Comparison of ENCODE assay signal across 1 cellular context in genomic region chr6:53436904-53437303, GRCh38.
TF ChIP-seq lines count a peak whose summit lies in the region.

No MANE protein-coding gene starts in this region.

TF ChIP-seq in GM23338, 12 proteins besides CTCF, POLR2A, EP300 and RAD21 (continued from another document):
- TF ChIP-seq CREB1 (CRISPR knock-in tag; IDR thresholded peaks at IDR 0.05; ENCODE audit: low read depth), result no peak
- no peak for TF ChIP-seq STAT1 (IDR thresholded peaks at IDR 0.05; ENCODE audit: unreplicated experiment)
- no peak for TF ChIP-seq POLR2AphosphoS5 (IDR thresholded peaks at IDR 0.05; ENCODE audit: low read depth)
- no peak for TF ChIP-seq EZH2 (IDR thresholded peaks at IDR 0.05; ENCODE audit: low read depth, unreplicated experiment)
- no peak for TF ChIP-seq REST (IDR thresholded peaks at IDR 0.05; ENCODE audit: unreplicated experiment)
- no peak for TF ChIP-seq ZNF462 (CRISPR knock-in tag; IDR thresholded peaks at IDR 0.05)
- TF ChIP-seq ZNF331 (CRISPR knock-in tag; IDR thresholded peaks at IDR 0.05; ENCODE audit: low read depth), result no peak
- no peak for TF ChIP-seq NANOG (IDR thresholded peaks at IDR 0.05; ENCODE audit: borderline replicate concordance)
- no peak for TF ChIP-seq ZNF114 (CRISPR knock-in tag; IDR thresholded peaks at IDR 0.05)
- TF ChIP-seq JUNB (IDR thresholded peaks at IDR 0.05; ENCODE audit: unreplicated experiment), result no peak
